In genomic region chr3:12725436-12725835, GRCh38 we compare ENCODE assay signal across 2 cellular contexts.
TF ChIP-seq lines count a peak whose summit lies in the region.

No MANE protein-coding gene starts in this region.

TF ChIP-seq in HEK293, 187 proteins besides CTCF, POLR2A, EP300 and RAD21:
- TF ChIP-seq ZNF548 (tag by site-specific recombination; IDR thresholded peaks at IDR 0.05), result no peak
- no peak for TF ChIP-seq PRDM1 (tag by site-specific recombination; IDR thresholded peaks at IDR 0.05)
- no peak for TF ChIP-seq REPIN1 (tag by site-specific recombination; IDR thresholded peaks at IDR 0.05; ENCODE audit: low read depth)
- TF ChIP-seq ZNF654 (tag by site-specific recombination; IDR thresholded peaks at IDR 0.05; ENCODE audit: low read depth), result no peak
- TF ChIP-seq ZBTB17 (tag by site-specific recombination; IDR thresholded peaks at IDR 0.05), result 0 out of 2 replicates have a peak, but pooled peaks have one; percentile 32

TF ChIP-seq in K562, 482 proteins besides CTCF, POLR2A, EP300 and RAD21:
- TF ChIP-seq THAP12 (CRISPR knock-in tag; IDR thresholded peaks at IDR 0.05), result no peak
- no peak for TF ChIP-seq POLR2AphosphoS2 (IDR thresholded peaks at IDR 0.05; ENCODE audit: low read length)
- TF ChIP-seq U2AF1 (optimal IDR thresholded peaks at IDR 0.05; ENCODE audit: low read depth, low read length), result no peak
- TF ChIP-seq MTF1 (CRISPR knock-in tag; IDR thresholded peaks at IDR 0.05; ENCODE audit: borderline replicate concordance), result no peak
- no peak for TF ChIP-seq THAP7 (CRISPR knock-in tag; IDR thresholded peaks at IDR 0.05)
- TF ChIP-seq ASH1L (IDR thresholded peaks at IDR 0.05; ENCODE audit: borderline replicate concordance, low read depth, partially characterized antibody), result no peak
- TF ChIP-seq PTBP1 (IDR thresholded peaks at IDR 0.05; ENCODE audit: low read depth, low read length), result no peak
- no peak for TF ChIP-seq CHD1 (IDR thresholded peaks at IDR 0.05; ENCODE audit: low read length)
- TF ChIP-seq ELK3 (CRISPR knock-in tag; IDR thresholded peaks at IDR 0.05), result no peak
- TF ChIP-seq PCBP1 (IDR thresholded peaks at IDR 0.05; ENCODE audit: low read depth, low read length, poor library complexity, severe bottlenecking), result no peak
- no peak for TF ChIP-seq HMG20A (CRISPR knock-in tag; conservative IDR thresholded peaks at IDR 0.05)
- TF ChIP-seq SNRNP70 (optimal IDR thresholded peaks at IDR 0.05; ENCODE audit: low read depth, low read length), result no peak
- TF ChIP-seq STAT5B (CRISPR knock-in tag; IDR thresholded peaks at IDR 0.05), result no peak
- no peak for TF ChIP-seq MYNN (IDR thresholded peaks at IDR 0.05)
- no peak for TF ChIP-seq MYNN (CRISPR knock-in tag; IDR thresholded peaks at IDR 0.05)
